Comparison of ENCODE assay signal across 32 cellular contexts in the genomic region with DNA sequence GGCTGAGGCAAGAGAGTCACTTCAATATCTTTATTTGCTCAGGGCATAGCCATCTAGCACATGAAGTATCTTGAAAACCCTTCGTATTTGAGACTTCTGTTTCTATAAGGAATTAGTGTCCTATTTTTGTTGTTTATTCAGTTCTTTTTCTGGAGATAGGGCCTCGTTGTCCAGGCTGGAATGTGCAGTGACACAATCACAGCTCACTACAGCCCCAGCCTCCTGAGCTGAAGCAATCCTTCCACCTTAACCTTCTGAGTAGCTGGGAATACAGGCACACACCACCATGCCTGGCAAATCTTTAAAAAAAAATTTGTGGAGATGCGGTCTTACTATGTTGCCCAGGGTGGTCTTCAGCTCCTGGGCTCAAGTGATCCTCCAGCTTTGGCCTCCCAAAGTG. TPM values are rescaled to one million over a fixed set of nuclear protein-coding genes. Genes with fewer than 3 reads are reported as not detected.
"Had no signal": no experiment of that assay in that cellular context is flagged by ENCODE, and none has a peak within 500 bp of the region (broad histone marks: within the 10 kb centered on the region; RNA-seq: fewer than 3 reads in every experiment).

No MANE protein-coding gene starts in this region.

- H3K9me3 Mint-ChIP-seq: effector memory CD8-positive, alpha-beta T cell; type B pancreatic cell had no signal

- H3K27ac Mint-ChIP-seq: effector memory CD8-positive, alpha-beta T cell; nephron; neural progenitor cell; progenitor cell of endocrine pancreas; type B pancreatic cell had no signal

- H3K27me3 ChIP-seq: esophagus squamous epithelium, gastrocnemius medialis, left lung, neural progenitor cell, stomach, thyroid gland had no signal

- H3K9ac ChIP-seq: neural progenitor cell, parathyroid adenoma had no signal

- H2AFZ ChIP-seq: neural progenitor cell, parathyroid adenoma had no signal

- H3K4me3 ChIP-seq: esophagus squamous epithelium, gastrocnemius medialis, left lung, neural progenitor cell, smooth muscle cell, stomach, thyroid gland had no signal

- H3K36me3 ChIP-seq: gastrocnemius medialis, stomach, thyroid gland had no signal

- H3K4me2 ChIP-seq: neural progenitor cell, smooth muscle cell had no signal

- H3K9me3 ChIP-seq: thyroid gland had no signal

- DNase-seq: cortex of kidney; effector memory CD8-positive, alpha-beta T cell; erythroblast; esophagus squamous epithelium; foreskin fibroblast; gastrocnemius medialis; head of caudate nucleus; left cardiac atrium; left lung; mesendoderm; midbrain; naive thymus-derived CD4-positive, alpha-beta T cell; stimulated activated CD4-positive, alpha-beta T cell treated with anti-CD3 and anti-CD28 coated beads, Interleukin-12 subunit alpha, Interleukin-12 subunit beta, amount 100 ng/mL, for 4 hours; stimulated activated CD4-positive, alpha-beta T cell treated with anti-CD3 and anti-CD28 coated beads, Interleukin-1b, Interleukin-23, amount 100 ng/mL, for 48 hours; stimulated activated CD4-positive, alpha-beta T cell treated with anti-CD3 and anti-CD28 coated beads, Interleukin-4, amount 100 ng/mL, for 1 hour; stimulated activated CD8-positive, alpha-beta memory T cell treated with anti-CD3 and anti-CD28 coated beads, Interleukin-4, amount 100 ng/mL, for 48 hours; stimulated activated naive CD4-positive, alpha-beta T cell treated with Interleukin-2 at 50 U/mL for 16 hours; stomach; thyroid gland had no signal

- H3K27ac ChIP-seq: esophagus squamous epithelium, gastrocnemius medialis, left lung, neural progenitor cell, parathyroid adenoma, stomach, thyroid gland had no signal

- H3K27me3 Mint-ChIP-seq: effector memory CD8-positive, alpha-beta T cell; naive thymus-derived CD4-positive, alpha-beta T cell; progenitor cell of endocrine pancreas; type B pancreatic cell had no signal

- H3K4me3 Mint-ChIP-seq: effector memory CD8-positive, alpha-beta T cell; naive thymus-derived CD4-positive, alpha-beta T cell; nephron; neural progenitor cell; type B pancreatic cell had no signal

- H3K4me1 ChIP-seq: esophagus squamous epithelium, left lung, parathyroid adenoma, thyroid gland had no signal

- FAIRE-seq: islet of Langerhans had no signal

- ATAC-seq: effector memory CD8-positive, alpha-beta T cell; gastrocnemius medialis; left cardiac atrium; left lung; naive thymus-derived CD4-positive, alpha-beta T cell; sciatic nerve had no signal

RNA-seq across cellular contexts. Expression of gene TBR1, which starts 57.3 kb away (rescaled TPM):
- total RNA-seq: gastrocnemius medialis, glomerular endothelial cell, left cardiac atrium, lung microvascular endothelial cell, mucosa of gallbladder, osteoblast, progenitor cell of endocrine pancreas, sciatic nerve, stomach, subcutaneous adipose tissue had no signal
